ENCODE assay signal across 12 cellular contexts in the genomic region with DNA sequence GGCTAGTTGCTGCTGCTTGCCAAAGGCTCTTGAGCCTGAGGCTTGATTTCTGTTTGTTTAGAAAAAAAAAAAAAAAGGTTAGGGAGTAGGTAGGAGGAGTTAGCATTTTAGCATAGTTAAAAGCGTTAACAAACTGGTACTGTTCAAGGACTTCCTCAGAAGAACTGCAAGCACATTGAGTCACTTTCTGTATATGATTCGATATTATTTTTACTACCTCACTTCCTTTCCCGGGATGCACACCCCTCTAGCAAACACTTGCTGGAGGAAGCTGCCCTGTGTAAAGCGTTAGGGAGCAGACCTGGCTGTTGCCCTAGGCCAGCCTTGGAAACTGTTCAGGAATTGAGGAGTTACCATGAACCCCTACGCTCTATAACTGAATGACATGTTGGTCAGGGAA. TPM values are rescaled to one million over a fixed set of nuclear protein-coding genes. Genes with fewer than 3 reads are reported as not detected.
DNase-seq lines count a peak whose midpoint lies in the region; ATAC-seq, FAIRE-seq and TF ChIP-seq lines count a peak whose summit lies in the region.
"Had no signal": no experiment of that assay in that cellular context is flagged by ENCODE, and none has a peak within 500 bp of the region (broad histone marks: within the 10 kb centered on the region; RNA-seq: fewer than 3 reads in every experiment).

No MANE protein-coding gene starts in this region.

- H2AFZ ChIP-seq in parathyroid adenoma (peak overlapping the region; percentile 9), smooth muscle cell (ENCODE audit: low read depth) (no peak overlapping the region)

- peak; percentile 49 for DNase-seq in activated CD8-positive, alpha-beta memory T cell treated with anti-CD3 and anti-CD28 coated beads, Interleukin-2, amount 10 ng/mL, durations not matched to agents 7 days and 5 days
- DNase-seq in activated CD8-positive, alpha-beta memory T cell treated with anti-CD3 and anti-CD28 coated beads, Interleukin-2, amount 50 U/mL, for 4 hours = no peak
- DNase-seq in smooth muscle cell (lab: John Stamatoyannopoulos, UW; ENCODE audit: unreplicated experiment) (no peak), GM12891 (ENCODE audit: insufficient read length, low spot score) (no peak)
- DNase-seq in effector CD4-positive, alpha-beta T cell = no peak
- DNase-seq: NCI-H2227 treated with DMSO at 0.1 percent for 48 hours; stimulated activated naive CD4-positive, alpha-beta T cell had no signal

- no peak overlapping the region for H3K27ac Mint-ChIP-seq in activated CD8-positive, alpha-beta memory T cell treated with anti-CD3 and anti-CD28 coated beads, Interleukin-2, amount 10 ng/mL, durations not matched to agents 7 days and 5 days
- H3K27ac Mint-ChIP-seq in activated T-helper 17 cell treated with anti-CD3 and anti-CD28 coated beads, Interleukin-2, amount 50 U/mL, for 72 hours = peak overlapping the region; percentile 83
- H3K27ac Mint-ChIP-seq: brain had no signal

- H3K79me2 ChIP-seq in parathyroid adenoma (no peaks in the 10 kb centered on the region), smooth muscle cell (ENCODE audit: low read depth) (no peaks in the 10 kb centered on the region)

- no peak overlapping the region for H3K4me2 ChIP-seq in parathyroid adenoma (ENCODE audit: low read length)
- no peak overlapping the region for H3K4me2 ChIP-seq in smooth muscle cell

- no peak overlapping the region for H3K27ac ChIP-seq in parathyroid adenoma
- no peak overlapping the region for H3K27ac ChIP-seq in smooth muscle cell (ENCODE audit: low read depth)

- H3K4me3 Mint-ChIP-seq in activated CD8-positive, alpha-beta memory T cell treated with anti-CD3 and anti-CD28 coated beads, Interleukin-2, amount 10 ng/mL, durations not matched to agents 7 days and 5 days = no peak overlapping the region
- peak overlapping the region; percentile 49 for H3K4me3 Mint-ChIP-seq in activated T-helper 17 cell treated with anti-CD3 and anti-CD28 coated beads, Interleukin-2, amount 50 U/mL, for 72 hours
- H3K4me3 Mint-ChIP-seq: brain had no signal

- H4K20me1 ChIP-seq in smooth muscle cell (ENCODE audit: low read depth) = no peaks in the 10 kb centered on the region

- H3K9me3 ChIP-seq in parathyroid adenoma (ENCODE audit: control insufficient read depth, low read length) (no peaks in the 10 kb centered on the region), smooth muscle cell (replicated peaks; ENCODE audit: low read depth) (no peaks in the 10 kb centered on the region)

- CTCF ChIA-PET in activated CD8-positive, alpha-beta memory T cell treated with anti-CD3 and anti-CD28 coated beads, Interleukin-2, amount 10 ng/mL, durations not matched to agents 7 days and 5 days (lab: Charles Lee) = no interaction called here

- H3K4me1 ChIP-seq in parathyroid adenoma (no peaks in the 10 kb centered on the region), smooth muscle cell (ENCODE audit: low read depth) (no peaks in the 10 kb centered on the region)

- no peak for FAIRE-seq in GM12891 (lab: Jason Lieb, UNC)
- FAIRE-seq: TTC549 had no signal

- H3K27me3 Mint-ChIP-seq in activated CD8-positive, alpha-beta memory T cell treated with anti-CD3 and anti-CD28 coated beads, Interleukin-2, amount 10 ng/mL, durations not matched to agents 7 days and 5 days = no peaks in the 10 kb centered on the region
- no peaks in the 10 kb centered on the region for H3K27me3 Mint-ChIP-seq in activated T-helper 17 cell treated with anti-CD3 and anti-CD28 coated beads, Interleukin-2, amount 50 U/mL, for 72 hours
- H3K27me3 Mint-ChIP-seq: brain had no signal

- H3K9ac ChIP-seq in parathyroid adenoma (no peak overlapping the region), smooth muscle cell (ENCODE audit: low read depth) (no peak overlapping the region)

- peak; percentile 66 for ATAC-seq in activated CD8-positive, alpha-beta memory T cell treated with anti-CD3 and anti-CD28 coated beads, Interleukin-2, amount 10 ng/mL, durations not matched to agents 7 days and 5 days
- ATAC-seq in HG03378 (IDR thresholded peaks at IDR 0.05; ENCODE audit: unreplicated experiment) = peak; percentile 73
- peak; percentile 74 for ATAC-seq in activated T-helper 17 cell treated with anti-CD3 and anti-CD28 coated beads, Interleukin-2, amount 50 U/mL, for 72 hours (replicated peaks)

- H3K9me3 Mint-ChIP-seq in activated CD8-positive, alpha-beta memory T cell treated with anti-CD3 and anti-CD28 coated beads, Interleukin-2, amount 10 ng/mL, durations not matched to agents 7 days and 5 days (ENCODE audit: low read depth) = no peaks in the 10 kb centered on the region
- no peaks in the 10 kb centered on the region for H3K9me3 Mint-ChIP-seq in activated T-helper 17 cell treated with anti-CD3 and anti-CD28 coated beads, Interleukin-2, amount 50 U/mL, for 72 hours
- H3K9me3 Mint-ChIP-seq: brain had no signal

- no peaks in the 10 kb centered on the region for H3K36me3 ChIP-seq in parathyroid adenoma (ENCODE audit: control insufficient read depth, insufficient read depth, low read length)
- H3K36me3 ChIP-seq in smooth muscle cell (ENCODE audit: low read depth) = no peaks in the 10 kb centered on the region

- TF ChIP-seq CTCF in parathyroid adenoma (IDR thresholded peaks at IDR 0.05) (no peak), smooth muscle cell (IDR thresholded peaks at IDR 0.05; ENCODE audit: borderline replicate concordance, insufficient read depth, poor library complexity, severe bottlenecking) (no peak)

- peaks cover 28% of the 10 kb centered on the region for H3K4me1 Mint-ChIP-seq in activated CD8-positive, alpha-beta memory T cell treated with anti-CD3 and anti-CD28 coated beads, Interleukin-2, amount 10 ng/mL, durations not matched to agents 7 days and 5 days
- peaks cover 15% of the 10 kb centered on the region for H3K4me1 Mint-ChIP-seq in activated T-helper 17 cell treated with anti-CD3 and anti-CD28 coated beads, Interleukin-2, amount 50 U/mL, for 72 hours
- H3K4me1 Mint-ChIP-seq: brain had no signal

- H3K4me3 ChIP-seq in parathyroid adenoma (ENCODE audit: low read depth, low read length) (no peak overlapping the region), smooth muscle cell (no peak overlapping the region)

- no peaks in the 10 kb centered on the region for H3K36me3 Mint-ChIP-seq in activated CD8-positive, alpha-beta memory T cell treated with anti-CD3 and anti-CD28 coated beads, Interleukin-2, amount 10 ng/mL, durations not matched to agents 7 days and 5 days
- H3K36me3 Mint-ChIP-seq in activated T-helper 17 cell treated with anti-CD3 and anti-CD28 coated beads, Interleukin-2, amount 50 U/mL, for 72 hours (ENCODE audit: low read depth) = no peaks in the 10 kb centered on the region
- H3K36me3 Mint-ChIP-seq: brain had no signal

- TF ChIP-seq POLR2A in GM12891 (IDR thresholded peaks at IDR 0.05; ENCODE audit: low read depth, low read length) = no peak

- H3K27me3 ChIP-seq in parathyroid adenoma (ENCODE audit: control insufficient read depth, insufficient read depth, low read length) = no peaks in the 10 kb centered on the region
- no peaks in the 10 kb centered on the region for H3K27me3 ChIP-seq in smooth muscle cell (ENCODE audit: low read depth)

- whole genome bisulfite sequencing in smooth muscle cell (ENCODE audit: low lambda C conversion rate) = 86% methylated on average over 5 of the region's 5 CpGs

- no peaks in the 10 kb centered on the region for H3F3A ChIP-seq in smooth muscle cell (ENCODE audit: low read depth)

TF ChIP-seq in GM12891, 5 proteins besides CTCF, POLR2A, EP300 and RAD21:
- no peak for TF ChIP-seq POLR2AphosphoS5 (IDR thresholded peaks at IDR 0.05; ENCODE audit: low read depth, low read length)
- TF ChIP-seq TAF1 (IDR thresholded peaks at IDR 0.05; ENCODE audit: low read depth, low read length) = no peak
TF ChIP-seq in GM12891: peak in this region for 0.

RNA-seq across cellular contexts. Expression of gene CEP120, which starts 15.7 kb away (rescaled TPM):
- total RNA-seq in activated CD8-positive, alpha-beta memory T cell treated with anti-CD3 and anti-CD28 coated beads, Interleukin-2, amount 10 ng/mL, durations not matched to agents 7 days and 5 days = 10 to 100 TPM; 29.4 to 32.1 TPM
- 10 to 100 TPM; 20.3 to 34.5 TPM for total RNA-seq in activated T-helper 17 cell treated with anti-CD3 and anti-CD28 coated beads, Interleukin-2, amount 50 U/mL, for 72 hours
- total RNA-seq in smooth muscle cell = 26.1 and 30.2 TPM in 2 replicates
- polyA plus RNA-seq in smooth muscle cell = 6.5 and 10.5 TPM in 2 replicates
- 4.0 TPM for polyA plus RNA-seq in GM12891 (2012; ENCODE audit: low read depth, missing spikeins)
